9 cellular contexts compared by ENCODE assay signal in the genomic region with DNA sequence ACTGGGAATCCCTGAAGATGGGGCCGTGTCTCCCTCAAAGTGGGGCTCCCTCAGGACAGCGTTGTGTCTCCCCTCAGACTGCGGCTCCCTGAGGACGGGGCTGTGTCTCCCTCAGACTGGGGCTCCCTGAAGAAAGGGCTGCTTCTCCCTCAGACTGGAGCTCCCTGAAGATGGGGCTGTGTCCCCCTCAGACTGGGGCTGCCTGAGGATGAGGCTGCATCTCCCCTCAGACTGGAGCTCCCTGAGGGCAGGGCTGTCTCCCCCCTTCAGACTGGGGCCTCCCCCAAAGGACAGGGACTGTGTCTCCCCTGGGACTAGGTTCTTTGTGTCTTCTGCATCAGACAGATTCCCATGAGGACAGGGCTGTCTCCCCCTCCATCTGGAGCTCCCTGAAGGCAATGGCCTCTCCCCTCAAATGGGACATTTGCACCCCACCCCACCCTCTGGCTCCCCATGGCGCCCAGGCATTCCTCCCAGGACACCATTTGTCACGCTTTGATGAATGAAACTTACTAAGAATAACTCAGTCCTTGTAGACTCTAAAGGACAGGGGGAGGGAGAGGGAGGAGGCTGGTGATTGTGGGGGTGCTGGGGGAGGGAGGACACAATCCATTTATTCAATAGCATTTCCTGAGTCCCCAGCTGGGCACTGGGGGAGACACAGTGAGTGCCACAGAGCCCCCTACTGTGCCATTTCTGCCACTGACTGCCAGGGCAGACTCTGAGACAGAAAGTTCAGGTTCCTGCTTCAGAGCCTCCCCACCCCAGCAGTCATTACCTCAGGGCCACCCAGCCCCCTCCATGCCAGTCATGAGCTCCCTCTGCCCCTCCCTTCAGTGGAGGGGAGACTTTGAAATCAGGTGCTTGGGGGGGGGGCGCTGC.
DNase-seq lines count a peak whose midpoint lies in the region; ATAC-seq and TF ChIP-seq lines count a peak whose summit lies in the region.
"Had no signal": no experiment of that assay in that cellular context is flagged by ENCODE, and none has a peak within 500 bp of the region (broad histone marks: within the 10 kb centered on the region; RNA-seq: fewer than 3 reads in every experiment).

No MANE protein-coding gene starts in this region.

- DNase-seq in MCF 10A (ENCODE audit: unreplicated experiment) (peak; percentile 48), breast epithelium (ENCODE audit: low spot score in 2 of 2) (no peak), fibroblast of mammary gland (ENCODE audit: low read depth) (no peak), uterus (no peak)
- no peak for DNase-seq in effector memory CD8-positive, alpha-beta T cell

- POLR2A ChIA-PET in MCF 10A (lab: Yijun Ruan, JAX), result no interaction called here

- intact Hi-C loops in MCF 10A (cut with micrococcal nuclease) (loop anchor here (2.0 kb wide), 1 partner anchor 78 kb away; no protein-coding TSS in a partner anchor), breast epithelium (cut with DNase I; ENCODE audit: low total_unique reads) (no loop called here), uterus (cut with DNase I; ENCODE audit: low total_unique reads) (loop anchor here (10.0 kb wide), 1 partner anchor 230 kb away; a partner anchor contains a TSS)

- H3K4me1 Mint-ChIP-seq in MCF 10A (ENCODE audit: insufficient read depth, unreplicated experiment), result peaks cover 17% of the 10 kb centered on the region
- H3K4me1 Mint-ChIP-seq in effector memory CD8-positive, alpha-beta T cell (ENCODE audit: low read depth in 2 of 2), result peaks cover 3 to 6% of the 10 kb centered on the region in 2 donors
- H3K4me1 Mint-ChIP-seq: activated T-helper 17 cell treated with anti-CD3 and anti-CD28 coated beads, Interleukin-2, amount 50 U/mL, for 72 hours had no signal

- no peak overlapping the region for H3K27ac Mint-ChIP-seq in MCF 10A (ENCODE audit: low read depth, unreplicated experiment)
- no peak overlapping the region for H3K27ac Mint-ChIP-seq in effector memory CD8-positive, alpha-beta T cell
- H3K27ac Mint-ChIP-seq: activated T-helper 17 cell treated with anti-CD3 and anti-CD28 coated beads, Interleukin-2, amount 50 U/mL, for 72 hours had no signal

- H3K4me2 ChIP-seq in OCI-LY3 (ENCODE audit: low read length), result no peak overlapping the region

- TF ChIP-seq CTCF in MCF 10A (IDR thresholded peaks at IDR 0.05; ENCODE audit: unreplicated experiment), result peak; percentile 31
- TF ChIP-seq CTCF in breast epithelium (IDR thresholded peaks at IDR 0.05), result no peak
- peak; percentile 56 for TF ChIP-seq CTCF in OCI-LY3 (IDR thresholded peaks at IDR 0.05; ENCODE audit: low read depth, low read length)
- TF ChIP-seq CTCF in fibroblast of mammary gland (conservative IDR thresholded peaks at IDR 0.05; ENCODE audit: control insufficient read depth, insufficient read depth, low read depth, low read length), result peak; percentile 23
- no peak for TF ChIP-seq CTCF in uterus (IDR thresholded peaks at IDR 0.05)

- no peaks in the 10 kb centered on the region for H3K27me3 Mint-ChIP-seq in MCF 10A (ENCODE audit: insufficient read depth, unreplicated experiment)
- peaks cover 61 to 96% of the 10 kb centered on the region in 2 donors for H3K27me3 Mint-ChIP-seq in effector memory CD8-positive, alpha-beta T cell

- H3K9me3 Mint-ChIP-seq in MCF 10A (ENCODE audit: unreplicated experiment), result no peaks in the 10 kb centered on the region
- H3K9me3 Mint-ChIP-seq in effector memory CD8-positive, alpha-beta T cell, result no peaks in the 10 kb centered on the region
- H3K9me3 Mint-ChIP-seq: activated T-helper 17 cell treated with anti-CD3 and anti-CD28 coated beads, Interleukin-2, amount 50 U/mL, for 72 hours had no signal

- CTCF ChIA-PET in MCF 10A (lab: Yijun Ruan, JAX), result interaction anchor here (0.5 to 1.0 kb wide), 4 partner anchors 14 to 261 kb away, joined by 3 to 6 read pairs (median 3); no protein-coding TSS in a partner anchor

- TF ChIP-seq POLR2A in breast epithelium (IDR thresholded peaks at IDR 0.05) (no peak), uterus (IDR thresholded peaks at IDR 0.05) (no peak)

- H3K9me3 ChIP-seq in breast epithelium, result no peaks in the 10 kb centered on the region
- no peaks in the 10 kb centered on the region for H3K9me3 ChIP-seq in OCI-LY3 (ENCODE audit: insufficient read depth, low read length)
- no peaks in the 10 kb centered on the region for H3K9me3 ChIP-seq in uterus

- ATAC-seq in HG03025 (IDR thresholded peaks at IDR 0.05; ENCODE audit: low FRiP score, unreplicated experiment), result no peak
- ATAC-seq in effector memory CD8-positive, alpha-beta T cell (replicated peaks), result no peak
- no peak for ATAC-seq in HG03432 (IDR thresholded peaks at IDR 0.05; ENCODE audit: unreplicated experiment)
- ATAC-seq: activated T-helper 17 cell treated with anti-CD3 and anti-CD28 coated beads, Interleukin-2, amount 50 U/mL, for 72 hours had no signal

- H3K27ac ChIP-seq in breast epithelium (no peak overlapping the region), OCI-LY3 (ENCODE audit: low read length) (no peak overlapping the region), uterus (peak overlapping the region; percentile 21 to 39)

- no TSS peak for BruUV-seq in MCF 10A (replicated peaks; lab: Mats Ljungman, UMichigan)

- no peak overlapping the region for H2AFZ ChIP-seq in OCI-LY3 (ENCODE audit: low read depth, low read length)

- no peak overlapping the region for H3K9ac ChIP-seq in OCI-LY3 (ENCODE audit: low read length)

- H3K36me3 ChIP-seq in breast epithelium (no peaks in the 10 kb centered on the region), OCI-LY3 (replicated peaks; ENCODE audit: low read depth, low read length) (peaks cover 31% of the 10 kb centered on the region), uterus (no peaks in the 10 kb centered on the region)

- H3K4me1 ChIP-seq in breast epithelium (peaks cover 0 to 6% of the 10 kb centered on the region in 2 donors), OCI-LY3 (ENCODE audit: low read length) (peaks cover 19% of the 10 kb centered on the region), uterus (peaks cover 0 to 6% of the 10 kb centered on the region in 2 donors)

- H3K36me3 Mint-ChIP-seq in MCF 10A (ENCODE audit: insufficient read depth, unreplicated experiment), result no peaks in the 10 kb centered on the region
- no peaks in the 10 kb centered on the region for H3K36me3 Mint-ChIP-seq in effector memory CD8-positive, alpha-beta T cell (ENCODE audit: insufficient read depth)

- peaks cover 20% of the 10 kb centered on the region for H3K79me2 ChIP-seq in OCI-LY3 (ENCODE audit: low read length)

- H4K20me1 ChIP-seq in OCI-LY3 (ENCODE audit: insufficient read depth, low read length), result peaks cover 46% of the 10 kb centered on the region

- no peak overlapping the region for H3K4me3 Mint-ChIP-seq in MCF 10A (ENCODE audit: unreplicated experiment)
- H3K4me3 Mint-ChIP-seq in effector memory CD8-positive, alpha-beta T cell, result no peak overlapping the region

- no peak overlapping the region for H3K4me3 ChIP-seq in breast epithelium
- no peak overlapping the region for H3K4me3 ChIP-seq in OCI-LY3 (ENCODE audit: low read length)
- no peak overlapping the region for H3K4me3 ChIP-seq in fibroblast of mammary gland (ENCODE audit: control insufficient read depth, low read depth, low read length)
- H3K4me3 ChIP-seq in uterus, result no peak overlapping the region

- H3K27me3 ChIP-seq in breast epithelium (peaks cover 0 to 4% of the 10 kb centered on the region in 2 donors), OCI-LY3 (ENCODE audit: low read depth, low read length) (0 out of 2 replicates have a peak, but pooled peaks cover 5% of the 10 kb centered on the region), uterus (no peaks in the 10 kb centered on the region)

Comparison
In these comparisons a context has a peak if more than half of its experiments do, and no peak if none do; other contexts are left out.
1. CTCF ChIP-seq: peak in MCF 10A (single experiment), OCI-LY3 (single experiment) and fibroblast of mammary gland (single experiment); none in breast epithelium (0 of 3) and uterus (0 of 4).
2. H3K27ac ChIP-seq: peak in uterus (2 of 2); none in breast epithelium (0 of 2) and OCI-LY3 (single experiment).